ENCODE assay signal across 10 cellular contexts in genomic region chr14:37597538-37598084, GRCh38. TPM values are rescaled to one million over a fixed set of nuclear protein-coding genes. Genes with fewer than 3 reads are reported as not detected.
DNase-seq lines count a peak whose midpoint lies in the region; ATAC-seq and TF ChIP-seq lines count a peak whose summit lies in the region.
"Had no signal": no experiment of that assay in that cellular context is flagged by ENCODE, and none has a peak within 500 bp of the region (broad histone marks: within the 10 kb centered on the region; RNA-seq: fewer than 3 reads in every experiment).

No MANE protein-coding gene starts in this region.

- no peaks in the 10 kb centered on the region for H3K9me3 ChIP-seq in Panc1 (ENCODE audit: control insufficient read depth, insufficient read depth, low read depth, low read length)

- H3K4me1 ChIP-seq in Panc1 (ENCODE audit: control insufficient read depth, insufficient read depth, low read length): no peaks in the 10 kb centered on the region

- H3K4me3 ChIP-seq in Panc1 (ENCODE audit: low read depth in 2 of 2, low read length in 2 of 2) (no peak overlapping the region), foreskin fibroblast (ENCODE audit: low read depth in 1 of 2, low read length in 2 of 2) (no peak overlapping the region), retinal pigment epithelial cell (ENCODE audit: low read length) (no peak overlapping the region)

- in situ Hi-C loops in Panc1 (cut with HindIII; ENCODE audit: low pct_unique_long_range_greater_than_20kb, low sequenced_read_pairs): no loop called here

- CTCF ChIA-PET in Panc1 (lab: Charles Lee): interaction anchor here (0.7 kb wide), 1 partner anchor 52 kb away, joined by 4 read pairs; no protein-coding TSS in a partner anchor

- peaks cover 6% of the 10 kb centered on the region for H3K9me3 Mint-ChIP-seq in T-helper 2 cell treated with Interferon-gamma antibody and Interleukin-4, amounts not matched to agents 5 μg/mL and 100 μg/mL, for 36 hours

- H3K27ac Mint-ChIP-seq in T-helper 2 cell treated with Interferon-gamma antibody and Interleukin-4, amounts not matched to agents 5 μg/mL and 100 μg/mL, for 36 hours: no peak overlapping the region

- no peak overlapping the region for H3K27ac ChIP-seq in Panc1 (ENCODE audit: low read length)

- H3K4me3 Mint-ChIP-seq in T-helper 2 cell treated with Interferon-gamma antibody and Interleukin-4, amounts not matched to agents 5 μg/mL and 100 μg/mL, for 36 hours: no peak overlapping the region

- peak; percentile 74 to 81 for DNase-seq in NCI-H2081 (lab: John Stamatoyannopoulos, UW)
- DNase-seq in NCI-H2081 treated with DMSO at 0.1 percent for 48 hours (lab: John Stamatoyannopoulos, UW): no peak
- DNase-seq in Panc1 (ENCODE audit: low read depth, low spot score): no peak
- peak in 1 of 2 donors; percentile 41 for DNase-seq in foreskin fibroblast
- DNase-seq in retinal pigment epithelial cell (ENCODE audit: low read depth): no peak
- no peak for DNase-seq in T-helper 2 cell treated with Interferon-gamma antibody and Interleukin-4, amounts not matched to agents 5 μg/mL and 100 μg/mL, for 36 hours (ENCODE audit: low spot score)
- DNase-seq: AML-193, NCI-H524 had no signal

- POLR2A ChIA-PET in Panc1 (lab: Charles Lee): no interaction called here

- H3K27me3 ChIP-seq in Panc1 (ENCODE audit: control insufficient read depth, insufficient read depth, low read length): peaks cover 3% of the 10 kb centered on the region

- peaks cover 76% of the 10 kb centered on the region for H3K27me3 Mint-ChIP-seq in T-helper 2 cell treated with Interferon-gamma antibody and Interleukin-4, amounts not matched to agents 5 μg/mL and 100 μg/mL, for 36 hours (ENCODE audit: low read depth)

- no TSS peak for BruUV-seq in Panc1 (replicated peaks; lab: Mats Ljungman, UMichigan)

- no peaks in the 10 kb centered on the region for H3K36me3 ChIP-seq in Panc1 (ENCODE audit: control insufficient read depth, insufficient read depth, low read length)

- ATAC-seq in Panc1 (no peak), HG03378 (IDR thresholded peaks at IDR 0.05; ENCODE audit: unreplicated experiment) (no peak), GM19452 (IDR thresholded peaks at IDR 0.05; ENCODE audit: unreplicated experiment) (no peak)

- intact Hi-C loops in Panc1 (cut with micrococcal nuclease; ENCODE audit: unreplicated experiment): no loop called here

- peaks cover 6% of the 10 kb centered on the region for H3K4me1 Mint-ChIP-seq in T-helper 2 cell treated with Interferon-gamma antibody and Interleukin-4, amounts not matched to agents 5 μg/mL and 100 μg/mL, for 36 hours (ENCODE audit: low read depth)

- 0 out of 2 replicates have a peak, but pooled peaks have one; percentile 16 for TF ChIP-seq CTCF in Panc1 (IDR thresholded peaks at IDR 0.05)
- peak; percentile 46 for TF ChIP-seq CTCF in foreskin fibroblast (IDR thresholded peaks at IDR 0.05; ENCODE audit: low read depth, low read length)
- peak; percentile 59 for TF ChIP-seq CTCF in retinal pigment epithelial cell (conservative IDR thresholded peaks at IDR 0.05; ENCODE audit: low read depth, low read length)

- H3K36me3 Mint-ChIP-seq in T-helper 2 cell treated with Interferon-gamma antibody and Interleukin-4, amounts not matched to agents 5 μg/mL and 100 μg/mL, for 36 hours (ENCODE audit: low read depth): peaks cover 2% of the 10 kb centered on the region

RNA-seq across cellular contexts. Expression of gene TTC6, which starts 2.2 kb away (rescaled TPM):
- 0.54 TPM for total RNA-seq in Panc1 (2021; ENCODE audit: unreplicated experiment)
- polyA plus RNA-seq in Panc1 (2012; ENCODE audit: insufficient read length): 0.68 TPM

RNA-seq across cellular contexts. Expression of gene FOXA1, which starts 2.6 kb away (rescaled TPM):
- total RNA-seq in Panc1 (2021; ENCODE audit: unreplicated experiment): 8.7 TPM
- 5.2 TPM for polyA plus RNA-seq in Panc1 (2012; ENCODE audit: insufficient read length)

Comparison
In these comparisons a context has a peak if more than half of its experiments do, and no peak if none do; other contexts are left out.
1. DNase-seq: peak in NCI-H2081 (2 of 2); none in NCI-H2081 treated with DMSO at 0.1 percent for 48 hours (single experiment), Panc1 (single experiment), retinal pigment epithelial cell (single experiment) and T-helper 2 cell treated with Interferon-gamma antibody and Interleukin-4, amounts not matched to agents 5 μg/mL and 100 μg/mL, for 36 hours (single experiment).
2. Peak in every context shown above with its lines, with median percentiles within 50 percentile points of each other: CTCF ChIP-seq.